ENCODE assay signal across 11 cellular contexts in genomic region chr21:29301703-29302102, GRCh38. TPM values are rescaled to one million over a fixed set of nuclear protein-coding genes. Genes with fewer than 3 reads are reported as not detected.
A peak's percentile ranks its signal among the peaks of the same experiment; 100 is the strongest.
DNase-seq lines count a peak whose midpoint lies in the region; ATAC-seq and TF ChIP-seq lines count a peak whose summit lies in the region.
"Had no signal": no experiment of that assay in that cellular context is flagged by ENCODE, and none has a peak within 500 bp of the region (broad histone marks: within the 10 kb centered on the region; RNA-seq: fewer than 3 reads in every experiment).

No MANE protein-coding gene starts in this region.

- TF ChIP-seq CTCF in WTC11 (IDR thresholded peaks at IDR 0.05) (no peak), right lobe of liver (IDR thresholded peaks at IDR 0.05) (no peak), transverse colon (IDR thresholded peaks at IDR 0.05) (no peak)

- in situ Hi-C loops in transverse colon (cut with MboI; ENCODE audit: low pct_ligation_motif_present in 1 of 4, low pct_unique_long_range_greater_than_20kb in 1 of 4, low sequenced_read_pairs in 3 of 4) = no loop called here

- no peak for DNase-seq in activated T-cell treated with anti-CD3 and anti-CD28 coated beads, Interleukin-2, amount 50 U/mL, for 72 hours
- no peak for DNase-seq in activated T-cell treated with anti-CD3 and anti-CD28 coated beads, Interleukin-2, amount 50 U/mL, for 1 hour
- no peak for DNase-seq in WTC11 (ENCODE audit: low spot score)
- DNase-seq in right lobe of liver = no peak
- no peak for DNase-seq in transverse colon
- DNase-seq in ecto neural progenitor cell (ENCODE audit: low spot score) = no peak
- DNase-seq in HT-29 (ENCODE audit: low spot score) = no peak
- DNase-seq: BE2C, H7, NCI-H774 had no signal

- H3K4me3 Mint-ChIP-seq in activated T-cell treated with anti-CD3 and anti-CD28 coated beads, Interleukin-2, amount 50 U/mL, for 72 hours = peak overlapping the region; percentile 24 to 39
- peak overlapping the region; percentile 22; the same call in 1 of the 2 replicates for H3K4me3 Mint-ChIP-seq in WTC11

- H3K36me3 ChIP-seq in right lobe of liver = no peaks in the 10 kb centered on the region
- H3K36me3 ChIP-seq in transverse colon = no peaks in the 10 kb centered on the region
- H3K36me3 ChIP-seq: BE2C had no signal

- TF ChIP-seq POLR2A in right lobe of liver (IDR thresholded peaks at IDR 0.05) (no peak), transverse colon (IDR thresholded peaks at IDR 0.05) (no peak)

- H3K4me3 ChIP-seq in right lobe of liver (peak overlapping the region in 2 of 3 donors; percentile 1 to 69), transverse colon (peak overlapping the region in 1 of 4 donors; percentile 63)

- H3K4me1 ChIP-seq in right lobe of liver = peaks cover 0 to 56% (median 21%) of the 10 kb centered on the region in 4 donors
- H3K4me1 ChIP-seq in transverse colon = peaks cover 11 to 70% (median 57%) of the 10 kb centered on the region in 4 donors
- H3K4me1 ChIP-seq: BE2C had no signal

- WGBS in right lobe of liver (ENCODE audit: insufficient coverage, low coverage, low lambda C conversion rate, missing lambda C conversion rate) = 52% methylated on average over 6 of the region's 6 CpGs
- 42 to 56% methylated on average over 5 to 6 of the region's 6 CpGs for WGBS in transverse colon (ENCODE audit: low coverage in 1 of 2), 2 donors

- POLR2A ChIA-PET in WTC11 (lab: Charles Lee) = no interaction called here

- H3K27me3 Mint-ChIP-seq in activated T-cell treated with anti-CD3 and anti-CD28 coated beads, Interleukin-2, amount 50 U/mL, for 72 hours (ENCODE audit: low read depth) = peaks cover 12% of the 10 kb centered on the region
- H3K27me3 Mint-ChIP-seq in WTC11 (ENCODE audit: low read depth) = peaks cover 15% of the 10 kb centered on the region

- TF ChIP-seq EP300 in transverse colon (IDR thresholded peaks at IDR 0.05; ENCODE audit: low read depth) = no peak

- no peaks in the 10 kb centered on the region for H3K27me3 ChIP-seq in right lobe of liver
- H3K27me3 ChIP-seq in transverse colon = no peaks in the 10 kb centered on the region
- H3K27me3 ChIP-seq: BE2C had no signal

- CTCF ChIA-PET in WTC11 (lab: Charles Lee) = interaction anchor here (1.4 kb wide), 1 partner anchor 75 kb away, joined by 4 read pairs; no protein-coding TSS in a partner anchor

- intact Hi-C loops in right lobe of liver (cut with DNase I) = no loop called here
- intact Hi-C loops in transverse colon (cut with DNase I; ENCODE audit: low total_unique reads) = loop anchor here (5.0 kb wide), 1 partner anchor 71 kb away; no protein-coding TSS in a partner anchor

- ATAC-seq in activated T-cell treated with anti-CD3 and anti-CD28 coated beads, Interleukin-2, amount 50 U/mL, for 72 hours (replicated peaks in 1 of 2) = no peak
- ATAC-seq in WTC11 (no peak), right lobe of liver (no peak), GM18502 (IDR thresholded peaks at IDR 0.05; ENCODE audit: poor library complexity, unreplicated experiment) (no peak)

- peaks cover 5% of the 10 kb centered on the region in 2 donors for H3K36me3 Mint-ChIP-seq in activated T-cell treated with anti-CD3 and anti-CD28 coated beads, Interleukin-2, amount 50 U/mL, for 72 hours (ENCODE audit: insufficient read depth in 2 of 2)
- no peaks in the 10 kb centered on the region for H3K36me3 Mint-ChIP-seq in WTC11

- H3K9me3 Mint-ChIP-seq in activated T-cell treated with anti-CD3 and anti-CD28 coated beads, Interleukin-2, amount 50 U/mL, for 72 hours = no peaks in the 10 kb centered on the region
- no peaks in the 10 kb centered on the region for H3K9me3 Mint-ChIP-seq in WTC11

- H3K9me3 ChIP-seq in right lobe of liver = no peaks in the 10 kb centered on the region
- no peaks in the 10 kb centered on the region for H3K9me3 ChIP-seq in transverse colon
- H3K9me3 ChIP-seq: BE2C had no signal

- H3K27ac ChIP-seq in right lobe of liver = no peak overlapping the region
- peak overlapping the region in 3 of 4 donors; percentile 96 for H3K27ac ChIP-seq in transverse colon

- no peak overlapping the region for H3K27ac Mint-ChIP-seq in activated T-cell treated with anti-CD3 and anti-CD28 coated beads, Interleukin-2, amount 50 U/mL, for 72 hours
- H3K27ac Mint-ChIP-seq in WTC11 = peak overlapping the region; percentile 66

- H3K4me1 Mint-ChIP-seq in activated T-cell treated with anti-CD3 and anti-CD28 coated beads, Interleukin-2, amount 50 U/mL, for 72 hours (ENCODE audit: low read depth) = peaks cover 87% of the 10 kb centered on the region
- H3K4me1 Mint-ChIP-seq in WTC11 = peaks cover 67% of the 10 kb centered on the region

TF ChIP-seq in WTC11, 78 proteins besides CTCF, POLR2A, EP300 and RAD21:
- TF ChIP-seq HMGA2 (CRISPR knock-in tag; IDR thresholded peaks at IDR 0.05) (no peak), SOX15 (CRISPR knock-in tag; IDR thresholded peaks at IDR 0.05) (no peak), MXD4 (CRISPR knock-in tag; IDR thresholded peaks at IDR 0.05; ENCODE audit: borderline replicate concordance) (no peak), NR3C1 (CRISPR knock-in tag; conservative IDR thresholded peaks at IDR 0.05; ENCODE audit: low read depth) (no peak), E2F5 (CRISPR knock-in tag; IDR thresholded peaks at IDR 0.05) (no peak), JUN (CRISPR knock-in tag; IDR thresholded peaks at IDR 0.05) (no peak), ZBTB43 (CRISPR knock-in tag; IDR thresholded peaks at IDR 0.05) (no peak)

RNA-seq across cellular contexts. Expression of gene BACH1, which starts 3.0 kb away (rescaled TPM):
- 10 to 100 TPM; 31.3 to 44.3 TPM for total RNA-seq in activated T-cell treated with anti-CD3 and anti-CD28 coated beads, Interleukin-2, amount 50 U/mL, for 72 hours
- total RNA-seq in WTC11 (2021) (46.2 to 48.7 TPM (median 47.8 TPM) in 3 replicates), right lobe of liver (10 to 100 TPM; 22.7 to 57.5 (median 27.2) TPM), transverse colon (10 to 100 TPM; 31.8 to 92.1 (median 42.0) TPM)
- total RNA-seq in HT-29 (2014; rRNA removed; shearing (Covaris generic)) = 13.2 and 17.8 TPM in 2 replicates

Comparison
In these comparisons a context has a peak if more than half of its experiments do, and no peak if none do; other contexts are left out.
1. H3K27ac ChIP-seq: peak in transverse colon (3 of 4); none in right lobe of liver (0 of 3).